Comparison of ENCODE assay signal across 7 cellular contexts in genomic region chr20:815226-815625, GRCh38. TPM values are rescaled to one million over a fixed set of nuclear protein-coding genes. Genes with fewer than 3 reads are reported as not detected.
"Had no signal": no experiment of that assay in that cellular context is flagged by ENCODE, and none has a peak within 500 bp of the region (broad histone marks: within the 10 kb centered on the region; RNA-seq: fewer than 3 reads in every experiment).

No MANE protein-coding gene starts in this region.

- DNase-seq: GM23248, GOT3, HFFc6 had no signal

- FAIRE-seq: H54 had no signal

- H3K4me3 Mint-ChIP-seq: GM23338, H9, HFFc6 had no signal

- H3K9me3 ChIP-seq: HAP-1 had no signal

- H3K9me3 Mint-ChIP-seq: HFFc6 had no signal

- H3K9ac ChIP-seq: GM23248 had no signal

- H3K4me1 ChIP-seq: HAP-1 had no signal

- H3K4me3 ChIP-seq: GM23248, GM23338, HAP-1 had no signal

- H3K36me3 ChIP-seq: HAP-1 had no signal

- H3K27ac ChIP-seq: GM23248 had no signal

- H3K27ac Mint-ChIP-seq: GM23338, HFFc6 had no signal

RNA-seq across cellular contexts. Expression of gene SLC52A3, which starts 46.9 kb away (rescaled TPM):
- total RNA-seq: GM23248 had no signal
- polyA plus RNA-seq: GM23248 had no signal
